8 cellular contexts compared by ENCODE assay signal in genomic region chr2:101253713-101254085, GRCh38. TPM values are rescaled to one million over a fixed set of nuclear protein-coding genes. Genes with fewer than 3 reads are reported as not detected.
DNase-seq lines count a peak whose midpoint lies in the region; ATAC-seq, FAIRE-seq and TF ChIP-seq lines count a peak whose summit lies in the region.

No MANE protein-coding gene starts in this region.

- in situ Hi-C loops in HepG2 (cut with HindIII; ENCODE audit: extremely low pct_ligation_motif_present, low pct_unique_long_range_greater_than_20kb) = no loop called here

- no peaks in the 10 kb centered on the region for H3K27me3 Mint-ChIP-seq in activated T-cell treated with anti-CD3 and anti-CD28 coated beads, Interleukin-2, amount 50 U/mL, for 4 hours (ENCODE audit: low read depth)

- H3K4me1 ChIP-seq in adrenal gland (replicated peaks in 1 of 2) (peaks cover 12 to 32% of the 10 kb centered on the region in 2 donors), HepG2 (ENCODE audit: insufficient read depth, low read length) (peaks cover 72% of the 10 kb centered on the region), tibial nerve (peaks cover 7 to 39% (median 21%) of the 10 kb centered on the region in 4 donors)

- FAIRE-seq in HepG2 (lab: Jason Lieb, UNC) = no peak

- H3K36me3 Mint-ChIP-seq in activated T-cell treated with anti-CD3 and anti-CD28 coated beads, Interleukin-2, amount 50 U/mL, for 4 hours (ENCODE audit: insufficient read depth) = peaks cover 11% of the 10 kb centered on the region

- H2AFZ ChIP-seq in HepG2 (ENCODE audit: low read length) = no peak overlapping the region

- TF ChIP-seq POLR2A in adrenal gland (IDR thresholded peaks at IDR 0.05) (no peak), HepG2 (IDR thresholded peaks at IDR 0.05; ENCODE audit: insufficient read depth in 1 of 2, low read depth in 2 of 2, low read length in 2 of 2) (peak in 1 of 2 experiments; percentile 8; a peak in 1 of 4 replicates), tibial nerve (IDR thresholded peaks at IDR 0.05) (no peak)

- TF ChIP-seq CTCF in adrenal gland (IDR thresholded peaks at IDR 0.05) (no peak), HepG2 (CRISPR knock-in tag; IDR thresholded peaks at IDR 0.05) (no peak), tibial nerve (IDR thresholded peaks at IDR 0.05) (no peak)

- BruUV-seq in HepG2 (replicated peaks; lab: Mats Ljungman, UMichigan) = TSS peak; percentile 77

- TF ChIP-seq EP300 in HepG2 (IDR thresholded peaks at IDR 0.05; ENCODE audit: low read depth in 2 of 2, low read length in 2 of 2) = no peak
- no peak for TF ChIP-seq EP300 in HepG2 (CRISPR knock-in tag; IDR thresholded peaks at IDR 0.05; ENCODE audit: borderline replicate concordance)
- no peak for TF ChIP-seq EP300 in tibial nerve (IDR thresholded peaks at IDR 0.05)

- WGBS in adrenal gland, 4 donors = 13 to 19% (median 16%) methylated on average over 11 of the region's 11 CpGs
- WGBS in HepG2 (ENCODE audit: low lambda C conversion rate) = under 1% methylated on average over 11 of the region's 11 CpGs
- WGBS in tibial nerve, 2 donors = 11 to 12% methylated on average over 11 of the region's 11 CpGs

- H3K9me3 ChIP-seq in adrenal gland (replicated peaks in 1 of 3) (no peaks in the 10 kb centered on the region), HepG2 (ENCODE audit: low read length) (no peaks in the 10 kb centered on the region), tibial nerve (no peaks in the 10 kb centered on the region)

- no peak for TF ChIP-seq RAD21 in HepG2 (CRISPR knock-in tag; IDR thresholded peaks at IDR 0.05)

- peak overlapping the region; percentile 76 to 95 (median 94) for H3K4me3 ChIP-seq in adrenal gland
- peak overlapping the region; percentile 82 to 98 (median 90) for H3K4me3 ChIP-seq in HepG2 (replicated peaks in 1 of 3; ENCODE audit: insufficient read depth in 1 of 3, low read depth in 2 of 3, low read length in 3 of 3)
- peak overlapping the region; percentile 61 to 100 (median 98) for H3K4me3 ChIP-seq in tibial nerve

- H3K4me3 Mint-ChIP-seq in activated T-cell treated with anti-CD3 and anti-CD28 coated beads, Interleukin-2, amount 50 U/mL, for 4 hours = peak overlapping the region; percentile 99

- DNase-seq in activated T-cell treated with anti-CD3 and anti-CD28 coated beads, Interleukin-2, amount 50 U/mL, for 4 hours = no peak
- DNase-seq in activated T-cell treated with anti-CD3 and anti-CD28 coated beads, Interleukin-2, amount 50 U/mL, for 48 hours = no peak
- DNase-seq in adrenal gland (no peak), HepG2 (ENCODE audit: low spot score) (no peak), tibial nerve (ENCODE audit: low spot score in 2 of 2) (no peak), NCI-H1694 (lab: John Stamatoyannopoulos, UW) (no peak)

- H3K4me2 ChIP-seq in HepG2 (ENCODE audit: low read depth, low read length) = peak overlapping the region; percentile 93

- H3K79me2 ChIP-seq in HepG2 (ENCODE audit: insufficient read depth, low read length) = peaks cover 54% of the 10 kb centered on the region

- POLR2A ChIA-PET in HepG2 (lab: Yijun Ruan, JAX) = interaction anchor here (0.9 to 4.1 kb wide), 10 partner anchors 8 to 313 kb away, joined by 3 to 53 read pairs (median 6); partner anchors contain the start of gene RNF149

- peak overlapping the region; percentile 96 for H3K9ac ChIP-seq in HepG2 (ENCODE audit: insufficient read depth, low read depth, low read length)

- H3K4me1 Mint-ChIP-seq in activated T-cell treated with anti-CD3 and anti-CD28 coated beads, Interleukin-2, amount 50 U/mL, for 4 hours (ENCODE audit: low read depth) = peaks cover 49% of the 10 kb centered on the region

- H3K36me3 ChIP-seq in adrenal gland (replicated peaks in 1 of 2) = peaks cover 0 to 8% of the 10 kb centered on the region in 2 donors
- H3K36me3 ChIP-seq in HepG2 (replicated peaks in 1 of 2; ENCODE audit: control insufficient read depth in 1 of 2, insufficient read depth in 2 of 2, low read length in 2 of 2) = peaks cover under 1 to 12% of the 10 kb centered on the region in 2 experiments; a peak in 4 of 5 replicates
- H3K36me3 ChIP-seq in tibial nerve = peaks cover 0 to 17% (median 0%) of the 10 kb centered on the region in 3 donors

- peak overlapping the region in 1 of 5 donors; percentile 88 for H3K27ac ChIP-seq in adrenal gland
- peak overlapping the region; percentile 86 for H3K27ac ChIP-seq in HepG2 (ENCODE audit: extremely low read length, insufficient read depth, low read length)
- H3K27ac ChIP-seq in tibial nerve = peak overlapping the region in 2 of 4 donors; percentile 93 to 95

- intact Hi-C loops in adrenal gland (cut with DNase I) = no loop called here
- intact Hi-C loops in HepG2 (cut with micrococcal nuclease; ENCODE audit: unreplicated experiment) = no loop called here

- H3K9me3 Mint-ChIP-seq in activated T-cell treated with anti-CD3 and anti-CD28 coated beads, Interleukin-2, amount 50 U/mL, for 4 hours = no peaks in the 10 kb centered on the region

- CTCF ChIA-PET in HepG2 (lab: Yijun Ruan, JAX; ENCODE audit: low intra/inter-chr PET ratio, low total read pairs) = no interaction called here

- ATAC-seq in activated T-cell treated with anti-CD3 and anti-CD28 coated beads, Interleukin-2, amount 50 U/mL, for 4 hours = no peak
- no peak for ATAC-seq in HepG2
- ATAC-seq in GM21529 (IDR thresholded peaks at IDR 0.05; ENCODE audit: unreplicated experiment) = no peak
- ATAC-seq in HG03521 (IDR thresholded peaks at IDR 0.05; ENCODE audit: unreplicated experiment) = no peak

- peaks cover 3% of the 10 kb centered on the region; the same call in 1 of the 2 replicates for H4K20me1 ChIP-seq in HepG2 (ENCODE audit: insufficient read depth, low read length)

- no peaks in the 10 kb centered on the region for H3K27me3 ChIP-seq in adrenal gland
- no peaks in the 10 kb centered on the region; a peak in 1 of 5 replicates for H3K27me3 ChIP-seq in HepG2 (ENCODE audit: control insufficient read depth in 1 of 2, insufficient read depth in 2 of 2, low read length in 2 of 2)
- no peaks in the 10 kb centered on the region for H3K27me3 ChIP-seq in tibial nerve

RNA-seq across cellular contexts. Expression of gene CNOT11, which starts 1.0 kb away (rescaled TPM):
- 10 to 100 TPM; 59.9 to 64.4 (median 61.2) TPM for total RNA-seq in activated T-cell treated with anti-CD3 and anti-CD28 coated beads, Interleukin-2, amount 50 U/mL, for 4 hours
- total RNA-seq in adrenal gland (10 to 100 TPM; 27.4 to 36.1 (median 32.6) TPM), HepG2 (2016; rRNA removed; fragmentation: Illumina TruSeq; extraction: Trizol) (100 and 114 TPM in 2 replicates), tibial nerve (10 to 100 TPM; 17.5 to 29.9 (median 19.6) TPM)
- polyA plus RNA-seq in adrenal gland (10 to 100 TPM in 2 of 3 donors, 1 to 10 TPM in 1; 9.5 to 67.3 (median 14.2) TPM), HepG2 (2011; rRNA removed) (202 and 209 TPM in 2 replicates)
- total RNA-seq in HepG2 (2016; cell fraction: cytosol; rRNA removed; fragmentation: Illumina TruSeq; extraction: Trizol; ENCODE audit: low read depth) = 34.2 and 39.4 TPM in 2 replicates
- 93.7 and 119 TPM in 2 replicates for total RNA-seq in HepG2 (2016; cell fraction: insoluble cytoplasmic fraction; rRNA removed; fragmentation: Illumina TruSeq; extraction: Trizol)
- total RNA-seq in HepG2 (2016; cell fraction: membrane; rRNA removed; fragmentation: Illumina TruSeq; extraction: Trizol) = 65.8 and 70.3 TPM in 2 replicates
- 79.5 and 91.1 TPM in 2 replicates for total RNA-seq in HepG2 (2016; cell fraction: nucleus; rRNA removed; fragmentation: Illumina TruSeq; extraction: Trizol)
- 91.7 and 128 TPM in 2 replicates for polyA plus RNA-seq in HepG2 (2011; cell fraction: cytosol; rRNA removed)
- polyA plus RNA-seq in HepG2 (2011; cell fraction: nucleus; rRNA removed) = 359 and 415 TPM in 2 replicates
- 100 and 126 TPM in 2 replicates for polyA plus RNA-seq in HepG2 (2012)
- polyA plus RNA-seq in HepG2 (2016; cell fraction: cytosol; fragmentation: Illumina TruSeq; extraction: Trizol; ENCODE audit: low read depth) = 35.1 and 35.8 TPM in 2 replicates
- polyA plus RNA-seq in HepG2 (2016; cell fraction: insoluble cytoplasmic fraction; fragmentation: Illumina TruSeq; extraction: Trizol; ENCODE audit: low read depth) = 160 and 184 TPM in 2 replicates
- 62.2 and 66.8 TPM in 2 replicates for polyA plus RNA-seq in HepG2 (2016; cell fraction: membrane; fragmentation: Illumina TruSeq; extraction: Trizol; ENCODE audit: low read depth)
- 277 TPM in 2 replicates for polyA plus RNA-seq in HepG2 (2016; cell fraction: nucleus; fragmentation: Illumina TruSeq; extraction: Trizol; ENCODE audit: insufficient read depth, low read depth)
- 74.3 and 87.7 TPM in 2 replicates for polyA minus RNA-seq in HepG2 (2011; rRNA and poly(A)+ RNA removed; ENCODE audit: low replicate concordance)
- 102 and 132 TPM in 2 replicates for polyA minus RNA-seq in HepG2 (2011; cell fraction: cytosol; rRNA and poly(A)+ RNA removed)
- polyA minus RNA-seq in HepG2 (2011; cell fraction: nucleus; rRNA and poly(A)+ RNA removed) = 80.2 and 123 TPM in 2 replicates

RNA-seq across cellular contexts. Expression of gene RNF149, which starts 54.8 kb away (rescaled TPM):
- 10 to 100 TPM; 27.3 to 33.3 (median 27.3) TPM for total RNA-seq in activated T-cell treated with anti-CD3 and anti-CD28 coated beads, Interleukin-2, amount 50 U/mL, for 4 hours
- total RNA-seq in adrenal gland (10 to 100 TPM; 38.4 to 98.4 (median 59.0) TPM), HepG2 (2016; rRNA removed; fragmentation: Illumina TruSeq; extraction: Trizol) (45.7 and 109 TPM in 2 replicates), tibial nerve (100 to 1,000 TPM in 1 of 4 donors, 10 to 100 TPM in 3; 61.0 to 108 (median 67.3) TPM)
- polyA plus RNA-seq in adrenal gland (10 to 100 TPM; 31.5 to 48.5 (median 39.5) TPM), HepG2 (2011; rRNA removed) (87.2 and 87.6 TPM in 2 replicates)
- 31.6 and 37.7 TPM in 2 replicates for total RNA-seq in HepG2 (2016; cell fraction: cytosol; rRNA removed; fragmentation: Illumina TruSeq; extraction: Trizol; ENCODE audit: low read depth)
- 40.9 and 111 TPM in 2 replicates for total RNA-seq in HepG2 (2016; cell fraction: insoluble cytoplasmic fraction; rRNA removed; fragmentation: Illumina TruSeq; extraction: Trizol)
- total RNA-seq in HepG2 (2016; cell fraction: membrane; rRNA removed; fragmentation: Illumina TruSeq; extraction: Trizol) = 40.3 and 50.9 TPM in 2 replicates
- total RNA-seq in HepG2 (2016; cell fraction: nucleus; rRNA removed; fragmentation: Illumina TruSeq; extraction: Trizol) = 138 and 175 TPM in 2 replicates
- polyA plus RNA-seq in HepG2 (2011; cell fraction: cytosol; rRNA removed) = 33.2 and 46.3 TPM in 2 replicates
- 67.6 and 82.1 TPM in 2 replicates for polyA plus RNA-seq in HepG2 (2011; cell fraction: nucleus; rRNA removed)
- polyA plus RNA-seq in HepG2 (2012) = 91.6 and 103 TPM in 2 replicates
- polyA plus RNA-seq in HepG2 (2016; cell fraction: cytosol; fragmentation: Illumina TruSeq; extraction: Trizol; ENCODE audit: low read depth) = 12.2 and 15.7 TPM in 2 replicates
- 37.5 and 38.4 TPM in 2 replicates for polyA plus RNA-seq in HepG2 (2016; cell fraction: insoluble cytoplasmic fraction; fragmentation: Illumina TruSeq; extraction: Trizol; ENCODE audit: low read depth)
- 22.7 and 27.3 TPM in 2 replicates for polyA plus RNA-seq in HepG2 (2016; cell fraction: membrane; fragmentation: Illumina TruSeq; extraction: Trizol; ENCODE audit: low read depth)
- 273 and 274 TPM in 2 replicates for polyA plus RNA-seq in HepG2 (2016; cell fraction: nucleus; fragmentation: Illumina TruSeq; extraction: Trizol; ENCODE audit: insufficient read depth, low read depth)
- 41.3 and 47.7 TPM in 2 replicates for polyA minus RNA-seq in HepG2 (2011; rRNA and poly(A)+ RNA removed; ENCODE audit: low replicate concordance)
- polyA minus RNA-seq in HepG2 (2011; cell fraction: cytosol; rRNA and poly(A)+ RNA removed) = 41.9 and 57.0 TPM in 2 replicates
- 147 and 171 TPM in 2 replicates for polyA minus RNA-seq in HepG2 (2011; cell fraction: nucleus; rRNA and poly(A)+ RNA removed)
